In the genomic region with DNA sequence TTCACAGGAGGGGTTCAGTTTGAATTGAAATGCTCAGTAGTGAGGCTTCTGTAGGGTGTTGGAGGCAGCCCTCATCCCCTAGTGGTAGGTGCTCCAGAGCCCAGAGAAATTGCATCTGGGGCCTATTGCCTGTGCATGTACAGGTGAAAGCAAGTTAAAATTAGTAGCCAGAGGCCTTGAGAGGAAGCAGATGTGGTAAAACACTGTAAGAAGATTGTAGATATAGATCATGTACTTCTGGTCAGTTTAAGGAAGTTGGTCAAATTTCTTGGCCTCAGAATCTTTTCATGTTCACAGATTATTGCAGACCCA, we compare ENCODE assay signal across 10 cellular contexts. TPM values are rescaled to one million over a fixed set of nuclear protein-coding genes. Genes with fewer than 3 reads are reported as not detected.
A peak's percentile ranks its signal among the peaks of the same experiment; 100 is the strongest.
DNase-seq lines count a peak whose midpoint lies in the region; ATAC-seq and TF ChIP-seq lines count a peak whose summit lies in the region.
"Had no signal": no experiment of that assay in that cellular context is flagged by ENCODE, and none has a peak within 500 bp of the region (broad histone marks: within the 10 kb centered on the region; RNA-seq: fewer than 3 reads in every experiment).

No MANE protein-coding gene starts in this region.

- DNase-seq in KBM-7 (peak; percentile 72), foreskin keratinocyte (no peak), NCI-H69 (lab: John Stamatoyannopoulos, UW) (no peak), lower lobe of right lung (no peak), caudate nucleus (lab: John Stamatoyannopoulos, UW) (no peak), activated gamma-delta T cell treated with Interleukin-2 at 50 U/mL for 16 hours (no peak)
- DNase-seq: activated T-cell treated with anti-CD3 and anti-CD28 coated beads, Interleukin-2, amount 50 U/mL, for 4 hours; natural killer cell had no signal

- in situ Hi-C loops in KBM-7 (cut with MboI; ENCODE audit: low pct_unique_long_range_greater_than_20kb, low sequenced_read_pairs), result no loop called here

- H3K9me3 ChIP-seq in lower lobe of right lung, result no peaks in the 10 kb centered on the region

- H3K4me3 ChIP-seq in lower lobe of right lung, result no peak overlapping the region

- no peak overlapping the region for H3K27ac ChIP-seq in foreskin keratinocyte
- no peak overlapping the region for H3K27ac ChIP-seq in lower lobe of right lung
- no peak overlapping the region for H3K27ac ChIP-seq in caudate nucleus (ENCODE audit: low read depth, low read length)

- TF ChIP-seq CTCF in foreskin keratinocyte (conservative IDR thresholded peaks at IDR 0.05), result no peak
- no peak for TF ChIP-seq CTCF in lower lobe of right lung (IDR thresholded peaks at IDR 0.05)

- H3K4me1 ChIP-seq in foreskin keratinocyte (no peaks in the 10 kb centered on the region), lower lobe of right lung (no peaks in the 10 kb centered on the region)

- no peaks in the 10 kb centered on the region for H3K36me3 ChIP-seq in lower lobe of right lung

- no peaks in the 10 kb centered on the region for H3K27me3 ChIP-seq in foreskin keratinocyte
- H3K27me3 ChIP-seq in lower lobe of right lung (ENCODE audit: low read depth), result no peaks in the 10 kb centered on the region

- intact Hi-C loops in lower lobe of right lung (cut with DNase I), result no loop called here

- peak; percentile 71 for ATAC-seq in GM18499 (IDR thresholded peaks at IDR 0.05; ENCODE audit: insufficient read depth, unreplicated experiment)
- ATAC-seq in GM21529 (IDR thresholded peaks at IDR 0.05; ENCODE audit: unreplicated experiment), result peak; percentile 78
- ATAC-seq in foreskin keratinocyte, result peak; percentile 27
- no peak for ATAC-seq in lower lobe of right lung
- ATAC-seq: activated T-cell treated with anti-CD3 and anti-CD28 coated beads, Interleukin-2, amount 50 U/mL, for 4 hours had no signal

RNA-seq across cellular contexts. Expression of a gene that starts 34.6 kb away (rescaled TPM):
- not detected in 2 replicates for total RNA-seq in foreskin keratinocyte
- polyA plus RNA-seq in foreskin keratinocyte, result not detected in 2 replicates
- 30.9 TPM for total RNA-seq in lower lobe of right lung

RNA-seq across cellular contexts. Expression of a gene that starts 41.7 kb away (rescaled TPM):
- not detected in 2 replicates for total RNA-seq in foreskin keratinocyte
- polyA plus RNA-seq in foreskin keratinocyte, result not detected in 2 replicates
- total RNA-seq in lower lobe of right lung, result 6.2 TPM
- total RNA-seq: activated T-cell treated with anti-CD3 and anti-CD28 coated beads, Interleukin-2, amount 50 U/mL, for 4 hours had no signal

Comparison
In these comparisons a context has a peak if more than half of its experiments do, and no peak if none do; other contexts are left out.
1. ATAC-seq: peak in GM18499 (single experiment), GM21529 (single experiment) and foreskin keratinocyte (single experiment); none in lower lobe of right lung (0 of 2).
2. RNA of a gene that starts 34.6 kb away (total RNA-seq): 30.9 TPM in lower lobe of right lung (single experiment); not detected in foreskin keratinocyte; every median in the first group is over 10 times any median in the second.